ENCODE assay signal across 23 cellular contexts in the genomic region with DNA sequence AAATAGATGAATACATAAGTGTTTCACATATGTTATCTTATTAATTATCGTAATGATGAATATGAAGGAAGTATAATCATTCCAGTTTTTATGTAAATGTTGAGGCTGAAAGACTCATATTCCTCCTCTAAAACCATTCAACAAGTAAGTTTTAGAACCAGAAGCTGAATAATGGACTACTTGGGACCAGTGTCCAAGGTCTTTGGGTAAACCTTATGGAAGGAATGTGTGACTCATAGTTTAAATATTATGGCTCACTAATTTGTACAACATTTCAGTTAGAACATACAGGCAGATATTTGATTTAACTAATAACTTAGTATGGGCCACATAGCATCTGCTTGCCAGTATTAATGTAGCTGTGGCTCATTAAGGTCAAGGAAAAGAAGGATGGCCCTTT.
DNase-seq lines count a peak whose midpoint lies in the region; ATAC-seq, FAIRE-seq and TF ChIP-seq lines count a peak whose summit lies in the region.
"Had no signal": no experiment of that assay in that cellular context is flagged by ENCODE, and none has a peak within 500 bp of the region (broad histone marks: within the 10 kb centered on the region; RNA-seq: fewer than 3 reads in every experiment).

No MANE protein-coding gene starts in this region.

- no peaks in the 10 kb centered on the region for H3K36me3 Mint-ChIP-seq in HFFc6 (ENCODE audit: low read depth)
- H3K36me3 Mint-ChIP-seq: activated naive CD4-positive, alpha-beta T cell treated with anti-CD3 and anti-CD28 coated beads, Interleukin-2, amount 50 U/mL, for 72 hours had no signal

- H3K4me3 Mint-ChIP-seq in HFFc6, result no peak overlapping the region

- TF ChIP-seq CTCF in HFFc6 (IDR thresholded peaks at IDR 0.05) (no peak), astrocyte of the cerebellum (IDR thresholded peaks at IDR 0.05; ENCODE audit: low read depth, low read length, missing control alignments) (no peak), foreskin keratinocyte (conservative IDR thresholded peaks at IDR 0.05) (no peak), uterus (IDR thresholded peaks at IDR 0.05) (no peak)

- H3K27ac ChIP-seq in foreskin keratinocyte, result no peak overlapping the region
- no peak overlapping the region for H3K27ac ChIP-seq in uterus
- H3K27ac ChIP-seq: ascending aorta, coronary artery, hepatocyte, KMS-11, lower lobe of right lung, neutrophil, upper lobe of left lung had no signal

- no peak overlapping the region for H3K4me3 ChIP-seq in astrocyte of the cerebellum (ENCODE audit: low read depth, low read length)
- H3K4me3 ChIP-seq in uterus, result no peak overlapping the region
- H3K4me3 ChIP-seq: ascending aorta, coronary artery, hepatocyte, lower lobe of right lung, upper lobe of left lung had no signal

- no peaks in the 10 kb centered on the region for H3K9me3 ChIP-seq in uterus
- H3K9me3 ChIP-seq: ascending aorta, lower lobe of right lung, neutrophil, upper lobe of left lung had no signal

- intact Hi-C loops in uterus (cut with DNase I; ENCODE audit: low total_unique reads), result no loop called here

- H3K4me1 Mint-ChIP-seq in HFFc6 (ENCODE audit: low read depth), result peaks cover 16% of the 10 kb centered on the region; the same call in 1 of the 2 replicates

- H3K4me1 ChIP-seq in foreskin keratinocyte (peaks cover 21% of the 10 kb centered on the region), uterus (no peaks in the 10 kb centered on the region)
- H3K4me1 ChIP-seq: ascending aorta, lower lobe of right lung, upper lobe of left lung had no signal

- ATAC-seq in foreskin keratinocyte (peak; percentile 52), HG02885 (IDR thresholded peaks at IDR 0.05; ENCODE audit: poor library complexity, unreplicated experiment) (no peak)
- ATAC-seq: activated naive CD4-positive, alpha-beta T cell treated with anti-CD3 and anti-CD28 coated beads, Interleukin-2, amount 50 U/mL, for 72 hours; lower lobe of right lung had no signal

- peak overlapping the region; percentile 37; the same call in 1 of the 2 replicates for H3K27ac Mint-ChIP-seq in HFFc6
- H3K27ac Mint-ChIP-seq: activated naive CD4-positive, alpha-beta T cell treated with anti-CD3 and anti-CD28 coated beads, Interleukin-2, amount 50 U/mL, for 72 hours had no signal

- no peaks in the 10 kb centered on the region for H3K27me3 Mint-ChIP-seq in HFFc6 (ENCODE audit: insufficient read depth)

- H3K36me3 ChIP-seq in uterus, result no peaks in the 10 kb centered on the region
- H3K36me3 ChIP-seq: ascending aorta, lower lobe of right lung, neutrophil, upper lobe of left lung had no signal

- TF ChIP-seq POLR2A in GM12892 (IDR thresholded peaks at IDR 0.05; ENCODE audit: low read depth, low read length) (no peak), uterus (IDR thresholded peaks at IDR 0.05) (no peak)

- no peak for FAIRE-seq in GM12892 (lab: Jason Lieb, UNC)
- FAIRE-seq: D721Med had no signal

- DNase-seq in A172 (ENCODE audit: low spot score), result peak; percentile 34
- no peak for DNase-seq in HFFc6
- DNase-seq in astrocyte of the cerebellum (ENCODE audit: low read depth), result peak; percentile 26
- DNase-seq in foreskin keratinocyte, result peak in 1 of 2 donors; percentile 50
- DNase-seq in GM12892 (ENCODE audit: insufficient read length), result no peak
- no peak for DNase-seq in effector CD4-positive, alpha-beta T cell
- DNase-seq in uterus, result no peak
- DNase-seq: C1 segment of cervical spinal cord; lower lobe of right lung; NCI-H1092; NCI-H2029; NCI-H345; retina; stimulated activated CD4-positive, alpha-beta T cell treated with anti-CD3 and anti-CD28 coated beads, Interleukin-12 subunit alpha, Interleukin-12 subunit beta, amount 100 ng/mL, for 4 hours; upper lobe of left lung had no signal

- in situ Hi-C loops in astrocyte of the cerebellum (cut with HindIII; ENCODE audit: low sequenced_read_pairs), result no loop called here

- peaks cover 26% of the 10 kb centered on the region for H3K9me3 Mint-ChIP-seq in HFFc6
- H3K9me3 Mint-ChIP-seq: activated naive CD4-positive, alpha-beta T cell treated with anti-CD3 and anti-CD28 coated beads, Interleukin-2, amount 50 U/mL, for 72 hours had no signal

- H3K27me3 ChIP-seq in foreskin keratinocyte (no peaks in the 10 kb centered on the region), uterus (no peaks in the 10 kb centered on the region)
- H3K27me3 ChIP-seq: ascending aorta, hepatocyte, neutrophil, upper lobe of left lung had no signal

Comparison
In these comparisons a context has a peak if more than half of its experiments do, and no peak if none do; other contexts are left out.
1. DNase-seq: peak in A172 (single experiment) and astrocyte of the cerebellum (single experiment); none in HFFc6 (single experiment), GM12892 (single experiment), effector CD4-positive, alpha-beta T cell (single experiment) and uterus (0 of 2).